1 cellular context compared by ENCODE assay signal in the genomic region with DNA sequence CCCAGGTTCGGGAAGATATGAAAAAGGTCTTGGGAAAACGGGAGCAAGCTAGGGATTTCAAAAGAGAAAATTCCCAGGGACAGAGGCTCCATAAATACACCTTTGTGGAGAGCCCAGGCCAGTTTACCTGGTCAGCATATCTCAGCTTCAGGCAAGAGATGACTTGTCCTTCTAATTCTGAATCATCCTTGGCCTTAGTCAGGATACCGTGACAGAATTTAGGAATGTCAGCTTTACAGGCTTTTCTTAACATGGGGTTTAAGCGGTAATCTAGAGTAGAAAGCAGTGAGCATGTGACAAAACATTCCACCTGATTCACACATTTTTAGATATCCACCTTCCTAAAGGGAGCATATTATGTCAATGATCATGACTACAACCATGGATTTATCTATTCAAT.
TF ChIP-seq lines count a peak whose summit lies in the region.

No MANE protein-coding gene starts in this region.

TF ChIP-seq in SK-N-SH treated with all-trans-retinoic acid at 6 μM for 48 hours, 23 proteins besides CTCF, POLR2A, EP300 and RAD21 (continued from another document):
- TF ChIP-seq, protein P1, sequence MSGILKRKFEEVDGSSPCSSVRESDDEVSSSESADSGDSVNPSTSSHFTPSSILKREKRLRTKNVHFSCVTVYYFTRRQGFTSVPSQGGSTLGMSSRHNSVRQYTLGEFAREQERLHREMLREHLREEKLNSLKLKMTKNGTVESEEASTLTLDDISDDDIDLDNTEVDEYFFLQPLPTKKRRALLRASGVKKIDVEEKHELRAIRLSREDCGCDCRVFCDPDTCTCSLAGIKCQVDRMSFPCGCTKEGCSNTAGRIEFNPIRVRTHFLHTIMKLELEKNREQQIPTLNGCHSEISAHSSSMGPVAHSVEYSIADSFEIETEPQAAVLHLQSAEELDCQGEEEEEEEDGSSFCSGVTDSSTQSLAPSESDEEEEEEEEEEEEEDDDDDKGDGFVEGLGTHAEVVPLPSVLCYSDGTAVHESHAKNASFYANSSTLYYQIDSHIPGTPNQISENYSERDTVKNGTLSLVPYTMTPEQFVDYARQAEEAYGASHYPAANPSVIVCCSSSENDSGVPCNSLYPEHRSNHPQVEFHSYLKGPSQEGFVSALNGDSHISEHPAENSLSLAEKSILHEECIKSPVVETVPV (CRISPR knock-in tag; IDR thresholded peaks at IDR 0.05) = no peak
- TF ChIP-seq ZNF70 (CRISPR knock-in tag; IDR thresholded peaks at IDR 0.05) (no peak), TOX (CRISPR knock-in tag; IDR thresholded peaks at IDR 0.05; ENCODE audit: borderline replicate concordance) (no peak), ARNTL (CRISPR knock-in tag; IDR thresholded peaks at IDR 0.05; ENCODE audit: borderline replicate concordance, low read depth) (no peak)
- TF ChIP-seq, protein P2, sequence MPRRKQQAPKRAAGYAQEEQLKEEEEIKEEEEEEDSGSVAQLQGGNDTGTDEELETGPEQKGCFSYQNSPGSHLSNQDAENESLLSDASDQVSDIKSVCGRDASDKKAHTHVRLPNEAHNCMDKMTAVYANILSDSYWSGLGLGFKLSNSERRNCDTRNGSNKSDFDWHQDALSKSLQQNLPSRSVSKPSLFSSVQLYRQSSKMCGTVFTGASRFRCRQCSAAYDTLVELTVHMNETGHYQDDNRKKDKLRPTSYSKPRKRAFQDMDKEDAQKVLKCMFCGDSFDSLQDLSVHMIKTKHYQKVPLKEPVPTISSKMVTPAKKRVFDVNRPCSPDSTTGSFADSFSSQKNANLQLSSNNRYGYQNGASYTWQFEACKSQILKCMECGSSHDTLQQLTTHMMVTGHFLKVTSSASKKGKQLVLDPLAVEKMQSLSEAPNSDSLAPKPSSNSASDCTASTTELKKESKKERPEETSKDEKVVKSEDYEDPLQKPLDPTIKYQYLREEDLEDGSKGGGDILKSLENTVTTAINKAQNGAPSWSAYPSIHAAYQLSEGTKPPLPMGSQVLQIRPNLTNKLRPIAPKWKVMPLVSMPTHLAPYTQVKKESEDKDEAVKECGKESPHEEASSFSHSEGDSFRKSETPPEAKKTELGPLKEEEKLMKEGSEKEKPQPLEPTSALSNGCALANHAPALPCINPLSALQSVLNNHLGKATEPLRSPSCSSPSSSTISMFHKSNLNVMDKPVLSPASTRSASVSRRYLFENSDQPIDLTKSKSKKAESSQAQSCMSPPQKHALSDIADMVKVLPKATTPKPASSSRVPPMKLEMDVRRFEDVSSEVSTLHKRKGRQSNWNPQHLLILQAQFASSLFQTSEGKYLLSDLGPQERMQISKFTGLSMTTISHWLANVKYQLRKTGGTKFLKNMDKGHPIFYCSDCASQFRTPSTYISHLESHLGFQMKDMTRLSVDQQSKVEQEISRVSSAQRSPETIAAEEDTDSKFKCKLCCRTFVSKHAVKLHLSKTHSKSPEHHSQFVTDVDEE (CRISPR knock-in tag; IDR thresholded peaks at IDR 0.05) = no peak
